Comparison of ENCODE assay signal across 33 cellular contexts in the genomic region with DNA sequence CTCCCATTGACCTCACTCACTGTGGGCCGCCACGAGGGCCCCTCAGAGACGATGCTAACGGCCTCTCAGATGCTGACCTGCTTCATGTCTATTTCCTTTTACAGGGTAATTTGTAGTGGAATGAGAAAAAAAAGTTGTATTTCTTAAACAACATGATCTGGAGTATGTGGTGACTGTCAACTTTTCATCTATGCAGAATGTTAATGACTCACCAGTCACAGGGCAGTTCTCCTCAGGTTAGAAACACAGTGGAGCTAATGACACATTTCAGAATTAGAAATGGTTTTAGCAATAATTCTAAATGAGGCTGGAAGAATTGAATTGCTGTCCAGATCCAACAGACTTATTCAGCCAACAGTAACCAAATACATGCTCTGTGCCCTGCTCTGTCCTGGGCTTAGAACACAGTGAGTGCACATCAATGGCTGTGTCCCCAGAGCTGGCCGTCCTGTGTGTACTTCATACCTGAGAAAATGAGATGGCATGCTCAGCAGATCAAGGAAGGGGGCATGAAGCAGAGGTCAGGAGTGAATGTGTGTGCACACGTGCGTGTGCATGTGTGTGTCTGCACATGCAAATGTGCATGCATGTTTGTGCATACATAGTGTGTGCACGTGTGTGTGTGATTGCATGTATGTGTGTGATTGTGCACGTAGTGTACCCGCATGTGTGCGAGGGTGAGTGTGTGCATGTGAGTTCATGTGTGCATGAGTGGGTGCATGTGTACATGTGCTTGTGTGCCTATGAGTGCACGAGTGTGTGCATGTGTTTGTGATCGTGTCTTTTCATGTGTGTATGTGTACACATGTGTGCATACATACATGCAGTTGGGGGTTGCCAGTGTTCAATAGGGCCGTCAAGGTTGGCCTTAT.
A peak's percentile ranks its signal among the peaks of the same experiment; 100 is the strongest.
DNase-seq lines count a peak whose midpoint lies in the region; ATAC-seq, FAIRE-seq and TF ChIP-seq lines count a peak whose summit lies in the region.
"Had no signal": no experiment of that assay in that cellular context is flagged by ENCODE, and none has a peak within 500 bp of the region (broad histone marks: within the 10 kb centered on the region; RNA-seq: fewer than 3 reads in every experiment).

No MANE protein-coding gene starts in this region.

- CTCF ChIA-PET in HEK293 (lab: Yijun Ruan, JAX) (no interaction called here), K562 (lab: Yijun Ruan, JAX; ENCODE audit: low intra/inter-chr PET ratio) (no interaction called here)

- FAIRE-seq in K562 (lab: Jason Lieb, UNC): no peak
- FAIRE-seq: GM19239 had no signal

- no TSS peak for BruUV-seq in K562 (replicated peaks; lab: Mats Ljungman, UMichigan)

- H3K27me3 Mint-ChIP-seq in activated CD4-positive, alpha-beta T cell treated with anti-CD3 and anti-CD28 coated beads, Interleukin-2, amount 10 ng/mL, durations not matched to agents 24 days and 14 days: no peaks in the 10 kb centered on the region
- H3K27me3 Mint-ChIP-seq: CD4-positive, alpha-beta T cell had no signal

- no peak overlapping the region for H3K4me3 Mint-ChIP-seq in activated CD4-positive, alpha-beta T cell treated with anti-CD3 and anti-CD28 coated beads, Interleukin-2, amount 10 ng/mL, durations not matched to agents 24 days and 14 days
- H3K4me3 Mint-ChIP-seq: CD4-positive, alpha-beta T cell; natural killer cell treated with Interleukin-12 subunit alpha and Interleukin-12 subunit beta and Interleukin-15 and Interleukin-18, amount 100 ng/mL, for 72 hours; T-helper 2 cell treated with Interferon-gamma antibody and Interleukin-4, amounts not matched to agents 5 μg/mL and 100 μg/mL, for 36 hours had no signal

- peak overlapping the region; percentile 99 for H3K14ac ChIP-seq in neuronal stem cell (ENCODE audit: low read length)

- no peaks in the 10 kb centered on the region for H3K9me3 Mint-ChIP-seq in activated CD4-positive, alpha-beta T cell treated with anti-CD3 and anti-CD28 coated beads, Interleukin-2, amount 10 ng/mL, durations not matched to agents 24 days and 14 days
- H3K9me3 Mint-ChIP-seq: CD4-positive, alpha-beta T cell; natural killer cell treated with Interleukin-12 subunit alpha and Interleukin-12 subunit beta and Interleukin-15 and Interleukin-18, amount 100 ng/mL, for 72 hours; T-helper 2 cell treated with Interferon-gamma antibody and Interleukin-4, amounts not matched to agents 5 μg/mL and 100 μg/mL, for 36 hours had no signal

- H4K91ac ChIP-seq in neuronal stem cell (ENCODE audit: low read depth, low read length, poor library complexity): peak overlapping the region; percentile 38

- H3K9ac ChIP-seq in K562 (ENCODE audit: insufficient read depth in 1 of 2, low read depth in 2 of 2, low read length in 2 of 2): no peak overlapping the region
- peak overlapping the region; percentile 50 for H3K9ac ChIP-seq in neuronal stem cell (ENCODE audit: low read depth, low read length, poor library complexity)

- peaks cover 32 to 58% of the 10 kb centered on the region in 2 experiments; a peak in 4 of 5 replicates for H3K27me3 ChIP-seq in K562 (ENCODE audit: control insufficient read depth in 2 of 2, insufficient read depth in 2 of 2, low read length in 2 of 2)
- H3K27me3 ChIP-seq in neuronal stem cell (ENCODE audit: control insufficient read depth in 3 of 3, insufficient read depth in 3 of 3, low read depth in 1 of 3, low read length in 3 of 3): peaks cover 0 to 7% (median 4%) of the 10 kb centered on the region in 3 experiments
- H3K27me3 ChIP-seq: brain microvascular endothelial cell, hepatocyte, upper lobe of right lung had no signal

- DNase-seq in activated CD4-positive, alpha-beta T cell treated with anti-CD3 and anti-CD28 coated beads, Interleukin-2, amount 10 ng/mL, durations not matched to agents 24 days and 14 days: peak; percentile 45
- DNase-seq in activated CD4-positive, alpha-beta T cell treated with anti-CD3 and anti-CD28 coated beads for 48 hours: no peak
- no peak for DNase-seq in K562 (ENCODE audit: extremely low read depth in 1 of 4, low spot score in 3 of 4)
- DNase-seq in neuronal stem cell (ENCODE audit: low spot score): no peak
- DNase-seq in NCI-H187 treated with DMSO at 0.1 percent for 48 hours (lab: John Stamatoyannopoulos, UW): no peak
- DNase-seq in DMS 273 (lab: John Stamatoyannopoulos, UW; ENCODE audit: unreplicated experiment): no peak
- DNase-seq: 8988T; activated CD4-positive, alpha-beta T cell treated with anti-CD3 and anti-CD28 coated beads for 4 hours; activated gamma-delta T cell; amniotic stem cell; brain microvascular endothelial cell; CD4-positive, alpha-beta T cell; DMS 273 treated with DMSO at 0.1 percent for 48 hours; EL; GOT3; kidney glomerular epithelial cell; NCI-H1436; NCI-H2081 treated with DMSO at 0.1 percent for 48 hours; NCI-H226; NCI-H69; retina; SHP77 treated with DMSO at 0.1 percent for 48 hours; stimulated activated CD4-positive, alpha-beta T cell treated with anti-CD3 and anti-CD28 coated beads, Interleukin-2, amount 100 ng/mL, for 24 hours; stimulated activated naive CD8-positive, alpha-beta T cell treated with anti-CD3 and anti-CD28 coated beads, Interleukin-15, Interleukin-2, amounts not matched to agents 100 U/mL and 50 U/mL, for 24 hours; upper lobe of right lung had no signal

- intact Hi-C loops in activated CD4-positive, alpha-beta T cell treated with anti-CD3 and anti-CD28 coated beads, Interleukin-2, amount 10 ng/mL, durations not matched to agents 24 days and 14 days (cut with micrococcal nuclease): no loop called here
- intact Hi-C loops in K562 (cut with micrococcal nuclease): no loop called here

- H2BK15ac ChIP-seq in neuronal stem cell (ENCODE audit: low read length): no peak overlapping the region

- no peak for TF ChIP-seq RAD21 in K562 (CRISPR knock-in tag; conservative IDR thresholded peaks at IDR 0.05 in 1 of 2, IDR thresholded peaks at IDR 0.05 in 1 of 2)

- H3K4me1 ChIP-seq in HEK293 (ENCODE audit: control insufficient read depth, insufficient read depth, low read length): no peaks in the 10 kb centered on the region
- no peaks in the 10 kb centered on the region for H3K4me1 ChIP-seq in K562 (replicated peaks in 1 of 2; ENCODE audit: control insufficient read depth in 2 of 2, insufficient read depth in 2 of 2, low read length in 2 of 2)
- peaks cover 0 to 3% of the 10 kb centered on the region in 2 donors for H3K4me1 ChIP-seq in neuronal stem cell (ENCODE audit: control insufficient read depth in 2 of 2, insufficient read depth in 1 of 2, low read depth in 1 of 2, low read length in 2 of 2)
- H3K4me1 ChIP-seq: upper lobe of right lung had no signal

- no peak overlapping the region for H3K27ac ChIP-seq in HEK293 (ENCODE audit: extremely low read depth, low read depth, low read length)
- no peak overlapping the region for H3K27ac ChIP-seq in K562 (ENCODE audit: extremely low read depth, low read depth, low read length)
- H3K27ac ChIP-seq in neuronal stem cell (replicated peaks; ENCODE audit: low read length): no peak overlapping the region
- H3K27ac ChIP-seq: brain microvascular endothelial cell, hepatocyte, upper lobe of right lung had no signal

- H3K4me1 Mint-ChIP-seq in activated CD4-positive, alpha-beta T cell treated with anti-CD3 and anti-CD28 coated beads, Interleukin-2, amount 10 ng/mL, durations not matched to agents 24 days and 14 days: no peaks in the 10 kb centered on the region

- H3K79me2 ChIP-seq in K562 (ENCODE audit: control insufficient read depth, insufficient read depth, low read length): no peaks in the 10 kb centered on the region
- H3K79me2 ChIP-seq: hepatocyte had no signal

- H2BK5ac ChIP-seq in neuronal stem cell (ENCODE audit: low read length): no peak overlapping the region

- peak overlapping the region; percentile 95 for H2AK5ac ChIP-seq in neuronal stem cell (ENCODE audit: low read depth, low read length)

- H3K36me3 Mint-ChIP-seq in activated CD4-positive, alpha-beta T cell treated with anti-CD3 and anti-CD28 coated beads, Interleukin-2, amount 10 ng/mL, durations not matched to agents 24 days and 14 days (ENCODE audit: low read depth): no peaks in the 10 kb centered on the region
- H3K36me3 Mint-ChIP-seq: natural killer cell treated with Interleukin-12 subunit alpha and Interleukin-12 subunit beta and Interleukin-15 and Interleukin-18, amount 100 ng/mL, for 72 hours had no signal

- no peak for TF ChIP-seq POLR2A in K562 (conservative IDR thresholded peaks at IDR 0.05)

- POLR2A ChIA-PET in HEK293 (lab: Yijun Ruan, JAX): no interaction called here
- POLR2A ChIA-PET in K562 (lab: Yijun Ruan, JAX): interaction anchor here (0.7 kb wide), 1 partner anchor 370 kb away, joined by 3 read pairs; no protein-coding TSS in a partner anchor

- no peak for TF ChIP-seq CTCF in HEK293 (tag by site-specific recombination; IDR thresholded peaks at IDR 0.05)
- no peak for TF ChIP-seq CTCF in K562 (IDR thresholded peaks at IDR 0.05 in 2 of 3, conservative IDR thresholded peaks at IDR 0.05 in 1 of 3; ENCODE audit: insufficient read depth in 2 of 3, low read depth in 1 of 3, low read length in 3 of 3)

- H4K20me1 ChIP-seq in K562 (replicated peaks; ENCODE audit: control insufficient read depth, insufficient read depth, low read length): peaks cover 5% of the 10 kb centered on the region; the same call in 1 of the 2 replicates

- H3K4me2 ChIP-seq in K562 (ENCODE audit: insufficient read depth, low read length): no peak overlapping the region
- no peak overlapping the region for H3K4me2 ChIP-seq in neuronal stem cell (ENCODE audit: insufficient read depth, low read length, poor library complexity, severe bottlenecking)
- H3K4me2 ChIP-seq: hepatocyte had no signal

- H3K4me3 ChIP-seq in HEK293 (ENCODE audit: low read depth, low read length) (no peak overlapping the region), K562 (no peak overlapping the region), neuronal stem cell (ENCODE audit: low read length in 2 of 2) (peak overlapping the region in 1 of 2 donors; percentile 17)
- H3K4me3 ChIP-seq: hepatocyte, lung, upper lobe of right lung had no signal

- H3K9me1 ChIP-seq in K562 (ENCODE audit: control insufficient read depth, insufficient read depth, low read length): no peaks in the 10 kb centered on the region

- no peaks in the 10 kb centered on the region for H3K36me3 ChIP-seq in HEK293 (ENCODE audit: control insufficient read depth in 2 of 2, insufficient read depth in 1 of 2, low read length in 2 of 2)
- no peaks in the 10 kb centered on the region for H3K36me3 ChIP-seq in K562 (ENCODE audit: control insufficient read depth, insufficient read depth, low read length)
- no peaks in the 10 kb centered on the region for H3K36me3 ChIP-seq in neuronal stem cell (replicated peaks in 1 of 2; ENCODE audit: control insufficient read depth in 2 of 2, insufficient read depth in 2 of 2, low read length in 2 of 2)
- H3K36me3 ChIP-seq: brain microvascular endothelial cell, upper lobe of right lung had no signal

- H2BK12ac ChIP-seq in neuronal stem cell (ENCODE audit: low read length): peak overlapping the region; percentile 75

- H3K4ac ChIP-seq in neuronal stem cell (ENCODE audit: low read length): no peak overlapping the region

- in situ Hi-C loops in K562 (cut with MboI): no loop called here

- H3K9me3 ChIP-seq in HEK293 (ENCODE audit: control insufficient read depth, insufficient read depth, low read depth, low read length) (no peaks in the 10 kb centered on the region), K562 (replicated peaks; ENCODE audit: control insufficient read depth, insufficient read depth, low read depth, low read length) (no peaks in the 10 kb centered on the region), neuronal stem cell (replicated peaks in 1 of 2; ENCODE audit: control insufficient read depth in 2 of 2, insufficient read depth in 1 of 2, low read depth in 1 of 2, low read length in 2 of 2) (peaks cover 0 to 4% of the 10 kb centered on the region in 2 donors)
- H3K9me3 ChIP-seq: upper lobe of right lung had no signal

- WGBS in K562 (ENCODE audit: insufficient coverage, low coverage, missing lambda C conversion rate): 1% methylated on average over 14 of the region's 14 CpGs
- no CpG with 5 or more reads among the region's 14 CpGs for WGBS in neuronal stem cell (ENCODE audit: extremely low coverage in 2 of 2, insufficient read length in 2 of 2, insufficient replicate concordance in 1 of 2), 2 donors

- no peak overlapping the region for H3K27ac Mint-ChIP-seq in activated CD4-positive, alpha-beta T cell treated with anti-CD3 and anti-CD28 coated beads, Interleukin-2, amount 10 ng/mL, durations not matched to agents 24 days and 14 days
- H3K27ac Mint-ChIP-seq: CD4-positive, alpha-beta T cell; natural killer cell treated with Interleukin-12 subunit alpha and Interleukin-12 subunit beta and Interleukin-15 and Interleukin-18, amount 100 ng/mL, for 72 hours had no signal

- no peak overlapping the region for H2BK120ac ChIP-seq in neuronal stem cell (ENCODE audit: low read depth, low read length)

- peak overlapping the region; percentile 43 for H3K23ac ChIP-seq in neuronal stem cell (ENCODE audit: low read depth, low read length, poor library complexity)

- no peak overlapping the region for H4K8ac ChIP-seq in neuronal stem cell (ENCODE audit: low read depth, low read length)

- H3K79me1 ChIP-seq in neuronal stem cell (ENCODE audit: low read depth, low read length): peaks cover 2% of the 10 kb centered on the region

- peak overlapping the region; percentile 70 for H3K18ac ChIP-seq in neuronal stem cell (ENCODE audit: low read length)

- H2AFZ ChIP-seq in K562 (ENCODE audit: low read depth, low read length): no peak overlapping the region
- no peak overlapping the region for H2AFZ ChIP-seq in neuronal stem cell (ENCODE audit: low read length)
- H2AFZ ChIP-seq: hepatocyte had no signal

- TF ChIP-seq EP300 in K562 (IDR thresholded peaks at IDR 0.05; ENCODE audit: low read length): no peak

- no peak for ATAC-seq in K562
- no peak for ATAC-seq in HG03460 (IDR thresholded peaks at IDR 0.05; ENCODE audit: unreplicated experiment)
- ATAC-seq: Panc1; stimulated activated naive CD8-positive, alpha-beta T cell treated with anti-CD3 and anti-CD28 coated beads, Interleukin-15, Interleukin-2, amounts not matched to agents 100 U/mL and 50 U/mL, for 24 hours; upper lobe of right lung had no signal
